In the genomic region with DNA sequence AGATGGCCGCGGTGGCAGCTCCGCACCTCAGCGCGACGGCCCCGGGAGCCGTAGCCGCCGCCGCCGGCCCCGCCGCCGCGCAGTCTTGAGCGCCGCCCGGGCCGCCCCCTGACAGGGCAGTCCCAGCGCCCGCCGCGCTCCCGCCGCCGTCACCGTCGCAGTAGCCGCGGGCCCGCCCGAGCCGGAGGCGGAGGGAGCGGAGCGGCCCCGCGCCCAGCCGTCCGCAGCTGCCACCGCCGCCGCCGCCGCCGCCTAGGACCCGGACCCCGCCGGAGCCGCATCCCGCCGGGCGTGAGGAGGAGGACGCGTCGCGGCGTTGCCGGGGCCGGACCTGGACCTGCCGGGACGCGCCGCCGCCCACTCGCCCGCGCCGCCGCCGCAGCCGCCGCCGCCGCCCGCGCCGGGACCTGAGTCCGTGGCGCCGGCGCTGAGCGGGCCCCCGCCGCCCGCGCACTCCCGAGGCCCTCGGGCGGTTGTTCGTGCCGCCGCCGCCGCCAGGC, we compare ENCODE assay signal across 8 cellular contexts. TPM values are rescaled to one million over a fixed set of nuclear protein-coding genes. Genes with fewer than 3 reads are reported as not detected.
A peak's percentile ranks its signal among the peaks of the same experiment; 100 is the strongest.
DNase-seq lines count a peak whose midpoint lies in the region; ATAC-seq, FAIRE-seq and TF ChIP-seq lines count a peak whose summit lies in the region.

No MANE protein-coding gene starts in this region.

- peak overlapping the region in 1 of 2 experiments; percentile 90; a peak in 3 of 4 replicates for H3K9ac ChIP-seq in K562 (ENCODE audit: insufficient read depth in 1 of 2, low read depth in 2 of 2, low read length in 2 of 2)

- ATAC-seq in HG03196 (IDR thresholded peaks at IDR 0.05; ENCODE audit: unreplicated experiment) (peak; percentile 13), K562 (no peak), GM19035 (IDR thresholded peaks at IDR 0.05; ENCODE audit: unreplicated experiment) (no peak)

- CTCF ChIA-PET in K562 (lab: Yijun Ruan, JAX; ENCODE audit: low intra/inter-chr PET ratio), result no interaction called here

- H3K36me3 ChIP-seq in left ventricle myocardium inferior (no peaks in the 10 kb centered on the region), K562 (ENCODE audit: control insufficient read depth, insufficient read depth, low read length) (no peaks in the 10 kb centered on the region), neutrophil (no peaks in the 10 kb centered on the region)

- TF ChIP-seq RAD21 in K562 (CRISPR knock-in tag; conservative IDR thresholded peaks at IDR 0.05 in 1 of 2, IDR thresholded peaks at IDR 0.05 in 1 of 2), result no peak

- DNase-seq in left ventricle myocardium inferior (no peak), cardiac septum (ENCODE audit: low spot score) (no peak), K562 (ENCODE audit: extremely low read depth in 1 of 4, low spot score in 3 of 4) (no peak), AG08395 (ENCODE audit: low spot score) (no peak), Ammon's horn (ENCODE audit: low spot score) (no peak)

- H3K27ac ChIP-seq in left ventricle myocardium inferior (replicated peaks) (peak overlapping the region; percentile 88), K562 (ENCODE audit: extremely low read depth, low read depth, low read length) (peak overlapping the region; percentile 60; the same call in 1 of the 3 replicates), neutrophil (peak overlapping the region; percentile 80)

- intact Hi-C loops in left ventricle myocardium inferior (cut with micrococcal nuclease), result no loop called here
- intact Hi-C loops in cardiac septum (cut with DNase I), result loop anchor here (5.0 kb wide), 2 partner anchors 39 to 76 kb away; no protein-coding TSS in a partner anchor
- intact Hi-C loops in K562 (cut with micrococcal nuclease), result no loop called here

- no peaks in the 10 kb centered on the region for H3K9me3 ChIP-seq in left ventricle myocardium inferior (replicated peaks)
- no peaks in the 10 kb centered on the region for H3K9me3 ChIP-seq in K562 (replicated peaks; ENCODE audit: control insufficient read depth, insufficient read depth, low read depth, low read length)
- H3K9me3 ChIP-seq in neutrophil, result no peaks in the 10 kb centered on the region

- H3K9me1 ChIP-seq in K562 (ENCODE audit: control insufficient read depth, insufficient read depth, low read length), result no peaks in the 10 kb centered on the region

- H3K27me3 ChIP-seq in left ventricle myocardium inferior (ENCODE audit: low read depth) (no peaks in the 10 kb centered on the region), K562 (ENCODE audit: control insufficient read depth in 2 of 2, insufficient read depth in 2 of 2, low read length in 2 of 2) (peaks cover 30 to 41% of the 10 kb centered on the region in 2 experiments; a peak in 4 of 5 replicates), neutrophil (peaks cover 80% of the 10 kb centered on the region)

- in situ Hi-C loops in K562 (cut with MboI), result no loop called here

- POLR2A ChIA-PET in K562 (lab: Yijun Ruan, JAX), result interaction anchor here (0.6 to 1.5 kb wide), 13 partner anchors 10 to 790 kb away, joined by 3 to 9 read pairs (median 4); no protein-coding TSS in a partner anchor

- H3K4me3 ChIP-seq in left ventricle myocardium inferior, result peak overlapping the region; percentile 85
- H3K4me3 ChIP-seq in K562, result peak overlapping the region; percentile 59
- peak overlapping the region; percentile 79 to 83 for H3K4me3 ChIP-seq in neutrophil (ENCODE audit: low read depth in 1 of 2, low read length in 1 of 2)

- H4K20me1 ChIP-seq in K562 (replicated peaks; ENCODE audit: control insufficient read depth, insufficient read depth, low read length), result peaks cover 18% of the 10 kb centered on the region

- H3K79me2 ChIP-seq in K562 (ENCODE audit: control insufficient read depth, insufficient read depth, low read length), result peaks cover 29% of the 10 kb centered on the region

- no peak for TF ChIP-seq EP300 in K562 (IDR thresholded peaks at IDR 0.05; ENCODE audit: low read length)

- no TSS peak for BruUV-seq in K562 (replicated peaks; lab: Mats Ljungman, UMichigan)

- WGBS in K562 (ENCODE audit: insufficient coverage, low coverage, missing lambda C conversion rate), result 2% methylated on average over 13 of the region's 96 CpGs

- no peak for TF ChIP-seq POLR2A in K562 (conservative IDR thresholded peaks at IDR 0.05)

- TF ChIP-seq CTCF in left ventricle myocardium inferior (IDR thresholded peaks at IDR 0.05; ENCODE audit: borderline replicate concordance) (no peak), K562 (IDR thresholded peaks at IDR 0.05 in 2 of 3, conservative IDR thresholded peaks at IDR 0.05 in 1 of 3; ENCODE audit: insufficient read depth in 2 of 3, low read depth in 1 of 3, low read length in 3 of 3) (no peak), neutrophil (IDR thresholded peaks at IDR 0.05) (peak; percentile 9)

- H3K4me1 ChIP-seq in left ventricle myocardium inferior (peaks cover 57% of the 10 kb centered on the region), K562 (replicated peaks in 1 of 2; ENCODE audit: control insufficient read depth in 2 of 2, insufficient read depth in 2 of 2, low read length in 2 of 2) (peaks cover 17 to 19% of the 10 kb centered on the region in 2 experiments; a peak in 4 of 5 replicates), neutrophil (ENCODE audit: control insufficient read depth in 1 of 2, insufficient read depth in 1 of 2, low read depth in 1 of 2, low read length in 1 of 2) (peaks cover 26 to 34% of the 10 kb centered on the region in 2 experiments)

- H3K4me2 ChIP-seq in K562 (ENCODE audit: insufficient read depth, low read length), result peak overlapping the region; percentile 74; the same call in 1 of the 2 replicates

- peak overlapping the region; percentile 32; the same call in 1 of the 2 replicates for H2AFZ ChIP-seq in K562 (ENCODE audit: low read depth, low read length)

- FAIRE-seq in K562 (lab: Jason Lieb, UNC), result no peak

TF ChIP-seq in K562, 482 proteins besides CTCF, POLR2A, EP300 and RAD21 (continues in another document):
- TF ChIP-seq, protein P1, sequence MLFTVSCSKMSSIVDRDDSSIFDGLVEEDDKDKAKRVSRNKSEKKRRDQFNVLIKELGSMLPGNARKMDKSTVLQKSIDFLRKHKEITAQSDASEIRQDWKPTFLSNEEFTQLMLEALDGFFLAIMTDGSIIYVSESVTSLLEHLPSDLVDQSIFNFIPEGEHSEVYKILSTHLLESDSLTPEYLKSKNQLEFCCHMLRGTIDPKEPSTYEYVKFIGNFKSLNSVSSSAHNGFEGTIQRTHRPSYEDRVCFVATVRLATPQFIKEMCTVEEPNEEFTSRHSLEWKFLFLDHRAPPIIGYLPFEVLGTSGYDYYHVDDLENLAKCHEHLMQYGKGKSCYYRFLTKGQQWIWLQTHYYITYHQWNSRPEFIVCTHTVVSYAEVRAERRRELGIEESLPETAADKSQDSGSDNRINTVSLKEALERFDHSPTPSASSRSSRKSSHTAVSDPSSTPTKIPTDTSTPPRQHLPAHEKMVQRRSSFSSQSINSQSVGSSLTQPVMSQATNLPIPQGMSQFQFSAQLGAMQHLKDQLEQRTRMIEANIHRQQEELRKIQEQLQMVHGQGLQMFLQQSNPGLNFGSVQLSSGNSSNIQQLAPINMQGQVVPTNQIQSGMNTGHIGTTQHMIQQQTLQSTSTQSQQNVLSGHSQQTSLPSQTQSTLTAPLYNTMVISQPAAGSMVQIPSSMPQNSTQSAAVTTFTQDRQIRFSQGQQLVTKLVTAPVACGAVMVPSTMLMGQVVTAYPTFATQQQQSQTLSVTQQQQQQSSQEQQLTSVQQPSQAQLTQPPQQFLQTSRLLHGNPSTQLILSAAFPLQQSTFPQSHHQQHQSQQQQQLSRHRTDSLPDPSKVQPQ (CRISPR knock-in tag; IDR thresholded peaks at IDR 0.05; ENCODE audit: borderline replicate concordance), result no peak
- no peak for TF ChIP-seq BCOR (IDR thresholded peaks at IDR 0.05)
- peak; percentile 30; the same call in 1 of the 2 replicates for TF ChIP-seq FOSL1 (tag; conservative IDR thresholded peaks at IDR 0.05)
- no peak for TF ChIP-seq EZH2 (IDR thresholded peaks at IDR 0.05; ENCODE audit: borderline replicate concordance, low read depth, low read length)
- no peak for TF ChIP-seq JUNB (CRISPR knock-in tag; conservative IDR thresholded peaks at IDR 0.05)
- no peak for TF ChIP-seq ZNF75A (CRISPR knock-in tag; IDR thresholded peaks at IDR 0.05)
- no peak for TF ChIP-seq ZNF354B (CRISPR knock-in tag; IDR thresholded peaks at IDR 0.05)
- peak in 2 of 3 experiments; percentile 68 to 92 for TF ChIP-seq YY1 (IDR thresholded peaks at IDR 0.05; ENCODE audit: borderline replicate concordance in 1 of 3, control insufficient read depth in 1 of 3, extremely low read depth in 1 of 3, insufficient read depth in 3 of 3, insufficient read length in 1 of 3, insufficient replicate concordance in 2 of 3, low read depth in 1 of 3, low read length in 2 of 3)
- no peak for TF ChIP-seq ZNF644 (tag; IDR thresholded peaks at IDR 0.05; ENCODE audit: low read depth)
- no peak for TF ChIP-seq ZNF134 (CRISPR knock-in tag; conservative IDR thresholded peaks at IDR 0.05)
- no peak for TF ChIP-seq NFRKB (IDR thresholded peaks at IDR 0.05; ENCODE audit: low read depth)
- peak; percentile 69; the same call in 1 of the 2 replicates for TF ChIP-seq GABPA (tag; conservative IDR thresholded peaks at IDR 0.05; ENCODE audit: low read depth)
- TF ChIP-seq ETS2 (tag; IDR thresholded peaks at IDR 0.05; ENCODE audit: borderline replicate concordance, poor library complexity, severe bottlenecking), result no peak

RNA-seq across cellular contexts. Expression of a gene that starts 0.3 kb away (rescaled TPM):
- 19.7 TPM for total RNA-seq in left ventricle myocardium inferior
- total RNA-seq in cardiac septum, result 17.8 TPM
- 13.1 and 18.3 TPM in 2 replicates for total RNA-seq in K562 (2011; cell fraction: chromatin; rRNA removed; ENCODE audit: low replicate concordance)
- 5.5 and 8.3 TPM in 2 replicates for total RNA-seq in K562 (2011; cell fraction: nucleolus; rRNA removed)
- 8.8 and 10.2 TPM in 2 replicates for total RNA-seq in K562 (2011; cell fraction: nucleoplasm; rRNA removed)
- 1.4 and 2.4 TPM in 2 replicates for total RNA-seq in K562 (2014; rRNA removed)
- total RNA-seq in K562 (2014; rRNA removed; fragmentation: Illumina TruSeq; extraction: Trizol), result 1.9 and 3.0 TPM in 2 replicates
- 2.6 and 2.8 TPM in 2 replicates for total RNA-seq in K562 (2015; rRNA removed; fragmentation: Illumina TruSeq; extraction: Trizol)
- total RNA-seq in K562 (2021), result 4.9 and 6.3 TPM in 2 replicates
- polyA plus RNA-seq in K562 (2011; rRNA removed), result 0.60 and 0.96 TPM in 2 replicates
- polyA plus RNA-seq in K562 (2011; cell fraction: cytosol; rRNA removed), result 0.28 and 0.45 TPM in 2 replicates
- polyA plus RNA-seq in K562 (2011; cell fraction: nucleus; rRNA removed), result 2.1 and 3.4 TPM in 2 replicates
- polyA plus RNA-seq in K562 (2012), result 1.5 and 2.4 TPM in 2 replicates
- 2.2 and 2.3 TPM in 2 replicates for polyA plus RNA-seq in K562 (2014; fragmentation: Illumina TruSeq; extraction: Trizol)
- polyA plus RNA-seq in K562 (2014; fragmentation: Nextera tagmentation; extraction: Ambion mirVana), result under 1 TPM; 0.20 to 0.30 TPM
- 0.81 and 2.5 TPM in 2 replicates for polyA plus RNA-seq in K562 (2014; rRNA removed)
- 3.2 and 4.1 TPM in 2 replicates for polyA minus RNA-seq in K562 (2011; rRNA and poly(A)+ RNA removed)
- polyA minus RNA-seq in K562 (2011; cell fraction: cytosol; rRNA and poly(A)+ RNA removed), result 0.86 and 1.5 TPM in 2 replicates
- polyA minus RNA-seq in K562 (2011; cell fraction: nucleus; rRNA and poly(A)+ RNA removed), result 2.3 and 3.1 TPM in 2 replicates
